Comparison of ENCODE assay signal across 15 cellular contexts in genomic region chr9:13555989-13556500, GRCh38.
"Had no signal": no experiment of that assay in that cellular context is flagged by ENCODE, and none has a peak within 500 bp of the region (broad histone marks: within the 10 kb centered on the region; RNA-seq: fewer than 3 reads in every experiment).

No MANE protein-coding gene starts in this region.

- ATAC-seq: activated CD4-positive, alpha-beta T cell treated with anti-CD3 and anti-CD28 coated beads for 36 hours; activated naive CD4-positive, alpha-beta T cell treated with anti-CD3 and anti-CD28 coated beads, Interleukin-2, amount 50 U/mL, for 72 hours; esophagus mucosa; left cardiac atrium; lower lobe of right lung; stimulated activated naive CD8-positive, alpha-beta T cell treated with anti-CD3 and anti-CD28 coated beads, Interleukin-15, amount 100 ng/mL, for 72 hours had no signal

- H3K36me3 ChIP-seq: lower lobe of right lung, prostate gland, right lobe of liver, upper lobe of left lung, WERI-Rb-1 had no signal

- H3K4me3 ChIP-seq: lower lobe of right lung, prostate gland, right lobe of liver, smooth muscle cell, testis, upper lobe of left lung had no signal

- H3K27ac ChIP-seq: lower lobe of right lung, prostate gland, right lobe of liver, testis, upper lobe of left lung, WERI-Rb-1 had no signal

- H3K9me3 ChIP-seq: lower lobe of right lung, prostate gland, right lobe of liver, testis, upper lobe of left lung had no signal

- DNase-seq: activated CD4-positive, alpha-beta memory T cell treated with anti-CD3 and anti-CD28 coated beads for 36 hours; activated CD4-positive, alpha-beta T cell treated with anti-CD3 and anti-CD28 coated beads for 36 hours; activated effector memory CD4-positive, alpha-beta T cell treated with anti-CD3 and anti-CD28 coated beads, Interleukin-2, amount 50 U/mL, for 16 hours; activated T-cell treated with anti-CD3 and anti-CD28 coated beads, Interleukin-2, amount 50 U/mL, for 48 hours; left cardiac atrium; lower lobe of right lung; right lobe of liver; stimulated activated naive CD8-positive, alpha-beta T cell treated with anti-CD3 and anti-CD28 coated beads, Interleukin-15, amount 100 ng/mL, for 72 hours; testis; upper lobe of left lung; WERI-Rb-1 had no signal

- H3K4me2 ChIP-seq: smooth muscle cell had no signal

- H3K4me1 ChIP-seq: lower lobe of right lung, prostate gland, right lobe of liver, testis, upper lobe of left lung had no signal

- H3K27me3 ChIP-seq: right lobe of liver, testis, upper lobe of left lung had no signal
